ENCODE assay signal across 30 cellular contexts in genomic region chr21:37168666-37169065, GRCh38.
"Had no signal": no experiment of that assay in that cellular context is flagged by ENCODE, and none has a peak within 500 bp of the region (broad histone marks: within the 10 kb centered on the region; RNA-seq: fewer than 3 reads in every experiment).

No MANE protein-coding gene starts in this region.

- H3K4me1 ChIP-seq: pancreas had no signal

- H3K27me3 ChIP-seq: esophagus muscularis mucosa, gastroesophageal sphincter, heart left ventricle, hepatocyte, neutrophil, pancreas, tibial nerve, upper lobe of left lung had no signal

- H3K27ac ChIP-seq: esophagus muscularis mucosa, gastroesophageal sphincter, heart left ventricle, hepatocyte, neutrophil, pancreas, thoracic aorta, tibial nerve, upper lobe of left lung had no signal

- H3K27ac Mint-ChIP-seq: memory B cell; mesothelial cell of epicardium; natural killer cell treated with Interleukin-12 subunit alpha and Interleukin-12 subunit beta and Interleukin-15 and Interleukin-18, amount 100 ng/mL, for 72 hours had no signal

- FAIRE-seq: colon, kidney, urothelium cell line had no signal

- H3K4me2 ChIP-seq: hepatocyte, smooth muscle cell had no signal

- H3K9me3 Mint-ChIP-seq: memory B cell; mesothelial cell of epicardium; naive B cell; natural killer cell treated with Interleukin-12 subunit alpha and Interleukin-12 subunit beta and Interleukin-15 and Interleukin-18, amount 100 ng/mL, for 72 hours; neural crest cell had no signal

- H3K4me1 Mint-ChIP-seq: memory B cell, mesothelial cell of epicardium, naive B cell had no signal

- H3K4me3 Mint-ChIP-seq: memory B cell; mesothelial cell of epicardium; naive B cell; natural killer cell treated with Interleukin-12 subunit alpha and Interleukin-12 subunit beta and Interleukin-15 and Interleukin-18, amount 100 ng/mL, for 72 hours; neural crest cell had no signal

- ATAC-seq: gastroesophageal sphincter; heart left ventricle; left lobe of liver; mucosa of descending colon; natural killer cell treated with Interleukin-12 subunit alpha and Interleukin-12 subunit beta and Interleukin-15 and Interleukin-18, amount 100 ng/mL, for 72 hours; pancreas; sciatic nerve; stimulated activated naive CD8-positive, alpha-beta T cell treated with anti-CD3 and anti-CD28 coated beads, Interleukin-15, Interleukin-2, amounts not matched to agents 100 U/mL and 50 U/mL, for 24 hours had no signal

- H2AFZ ChIP-seq: hepatocyte had no signal

- H3K9me3 ChIP-seq: esophagus muscularis mucosa, gastroesophageal sphincter, heart left ventricle, mucosa of descending colon, neutrophil, pancreas, thoracic aorta, tibial nerve, upper lobe of left lung had no signal

- DNase-seq: effector memory CD4-positive, alpha-beta T cell; foreskin fibroblast; heart left ventricle; kidney; mucosa of descending colon; naive B cell; pancreas; stimulated activated CD4-positive, alpha-beta T cell treated with anti-CD3 and anti-CD28 coated beads, Interleukin-12 subunit alpha, Interleukin-12 subunit beta, amount 100 ng/mL, for 4 hours; stimulated activated CD4-positive, alpha-beta T cell treated with anti-CD3 and anti-CD28 coated beads, Interleukin-1b, Interleukin-23, amount 100 ng/mL, for 48 hours; stimulated activated CD4-positive, alpha-beta T cell treated with anti-CD3 and anti-CD28 coated beads, Interleukin-4, amount 100 ng/mL, for 1 hour; stimulated activated CD8-positive, alpha-beta memory T cell treated with anti-CD3 and anti-CD28 coated beads, Interleukin-4, amount 100 ng/mL, for 48 hours; stimulated activated naive CD8-positive, alpha-beta T cell treated with anti-CD3 and anti-CD28 coated beads, Interleukin-15, Interleukin-2, amounts not matched to agents 100 U/mL and 50 U/mL, for 24 hours; substantia nigra; upper lobe of left lung had no signal

- H3K4me3 ChIP-seq: esophagus muscularis mucosa, gastroesophageal sphincter, heart left ventricle, hepatocyte, lung, mucosa of descending colon, pancreas, smooth muscle cell, thoracic aorta, tibial nerve, upper lobe of left lung had no signal
